Comparison of ENCODE assay signal across 19 cellular contexts in the genomic region with DNA sequence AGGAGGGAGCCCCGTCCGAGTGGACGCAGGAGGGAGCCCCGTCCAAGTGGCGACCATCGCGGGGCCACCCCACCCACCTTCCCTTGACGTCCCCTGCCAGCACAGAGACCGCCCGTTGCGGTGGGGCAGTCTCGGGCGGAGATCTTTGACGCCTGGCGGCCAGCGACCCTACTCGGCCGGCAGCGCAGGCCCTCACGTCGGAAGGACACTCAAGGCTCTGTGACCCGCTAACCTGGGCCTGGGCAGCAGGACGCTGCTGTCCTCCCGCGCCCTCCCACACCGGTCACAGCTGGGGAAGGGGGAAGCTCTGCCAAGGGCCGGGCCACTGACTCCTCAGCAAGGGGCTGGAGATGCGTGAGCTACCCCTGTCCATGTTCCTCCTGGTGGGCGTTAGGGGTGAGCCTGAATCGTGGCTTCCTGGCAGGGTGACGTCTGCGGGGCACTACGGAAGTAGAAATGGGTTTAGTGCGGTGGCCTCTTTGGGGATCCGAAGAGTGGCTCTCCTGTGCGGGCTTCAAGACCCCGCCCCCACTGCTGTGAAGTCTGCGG. TPM values are rescaled to one million over a fixed set of nuclear protein-coding genes. Genes with fewer than 3 reads are reported as not detected.
A peak's percentile ranks its signal among the peaks of the same experiment; 100 is the strongest.
DNase-seq lines count a peak whose midpoint lies in the region; ATAC-seq and TF ChIP-seq lines count a peak whose summit lies in the region.
"Had no signal": no experiment of that assay in that cellular context is flagged by ENCODE, and none has a peak within 500 bp of the region (broad histone marks: within the 10 kb centered on the region; RNA-seq: fewer than 3 reads in every experiment).

No MANE protein-coding gene starts in this region.

- no peak for TF ChIP-seq CTCF in PC-3 (conservative IDR thresholded peaks at IDR 0.05; ENCODE audit: low read depth, low read length)
- no peak for TF ChIP-seq CTCF in hepatocyte (IDR thresholded peaks at IDR 0.05; ENCODE audit: poor library complexity)
- no peak for TF ChIP-seq CTCF in parathyroid adenoma (IDR thresholded peaks at IDR 0.05)

- no peaks in the 10 kb centered on the region for H3K9me3 Mint-ChIP-seq in activated naive CD4-positive, alpha-beta T cell treated with anti-CD3 and anti-CD28 coated beads, Interleukin-2, amount 50 U/mL, for 72 hours

- peaks cover 11% of the 10 kb centered on the region for H3K4me1 ChIP-seq in PC-3 (ENCODE audit: insufficient read depth, low read length)
- peaks cover 39% of the 10 kb centered on the region for H3K4me1 ChIP-seq in hepatocyte (ENCODE audit: insufficient read depth)
- no peaks in the 10 kb centered on the region for H3K4me1 ChIP-seq in parathyroid adenoma

- H3K4me2 ChIP-seq in PC-3 (ENCODE audit: low read length) = peak overlapping the region; percentile 87
- H3K4me2 ChIP-seq in hepatocyte = peak overlapping the region; percentile 83
- H3K4me2 ChIP-seq in parathyroid adenoma (ENCODE audit: low read length) = no peak overlapping the region

- no peak overlapping the region for H3K27ac Mint-ChIP-seq in activated naive CD4-positive, alpha-beta T cell treated with anti-CD3 and anti-CD28 coated beads, Interleukin-2, amount 50 U/mL, for 72 hours

- no peaks in the 10 kb centered on the region for H3K9me3 ChIP-seq in PC-3 (ENCODE audit: low read length)
- H3K9me3 ChIP-seq in hepatocyte (ENCODE audit: low read depth) = no peaks in the 10 kb centered on the region
- no peaks in the 10 kb centered on the region for H3K9me3 ChIP-seq in parathyroid adenoma (ENCODE audit: control insufficient read depth, low read length)
- H3K9me3 ChIP-seq: heart right ventricle, stomach, upper lobe of left lung had no signal

- H3K79me2 ChIP-seq in PC-3 (ENCODE audit: low read length) (peaks cover 13% of the 10 kb centered on the region), hepatocyte (peaks cover 15% of the 10 kb centered on the region), parathyroid adenoma (no peaks in the 10 kb centered on the region)

- no peak overlapping the region for H3K9ac ChIP-seq in PC-3 (ENCODE audit: low read length)
- H3K9ac ChIP-seq in parathyroid adenoma = no peak overlapping the region

- no peaks in the 10 kb centered on the region for H3K9me2 ChIP-seq in PC-3 (replicated peaks; ENCODE audit: low read length)
- H3K9me2 ChIP-seq in hepatocyte (replicated peaks; ENCODE audit: insufficient read depth) = no peaks in the 10 kb centered on the region

- BruUV-seq in PC-3 (replicated peaks; lab: Mats Ljungman, UMichigan) = no TSS peak

- H4K20me1 ChIP-seq in PC-3 (ENCODE audit: low read length) (peaks cover 3% of the 10 kb centered on the region; the same call in 1 of the 2 replicates), hepatocyte (ENCODE audit: insufficient read depth, poor library complexity, severe bottlenecking) (peaks cover under 1% of the 10 kb centered on the region)

- H2AFZ ChIP-seq in PC-3 (ENCODE audit: low read length) (no peak overlapping the region), hepatocyte (no peak overlapping the region), parathyroid adenoma (no peak overlapping the region)

- 10% methylated on average over 35 of the region's 38 CpGs for WGBS in hepatocyte (ENCODE audit: low lambda C conversion rate, missing lambda C conversion rate)

- no peak for DNase-seq in activated naive CD4-positive, alpha-beta T cell treated with anti-CD3 and anti-CD28 coated beads, Interleukin-2, amount 50 U/mL, for 72 hours (ENCODE audit: low spot score in 2 of 2)
- no peak for DNase-seq in activated naive CD4-positive, alpha-beta T cell treated with Interleukin-2 at 50 U/mL for 16 hours
- DNase-seq in PC-3 = no peak
- no peak for DNase-seq in hepatocyte (ENCODE audit: low spot score)
- no peak for DNase-seq in 8988T
- DNase-seq in H4 (ENCODE audit: low spot score) = no peak
- DNase-seq in NCI-H2227 (lab: John Stamatoyannopoulos, UW; ENCODE audit: unreplicated experiment) = no peak
- DNase-seq: activated effector memory CD4-positive, alpha-beta T cell treated with Interleukin-2 at 50 U/mL for 16 hours; DND-41; MV-4-11; NCI-H2081; NCI-H510A treated with DMSO at 0.1 percent for 48 hours; occipital lobe; stimulated activated CD4-positive, alpha-beta T cell treated with anti-CD3 and anti-CD28 coated beads, Interleukin-1b, Interleukin-23, amount 100 ng/mL, for 48 hours; stomach had no signal

- peaks cover 9% of the 10 kb centered on the region; the same call in 1 of the 2 replicates for H3K27me3 ChIP-seq in PC-3 (ENCODE audit: low read length)
- H3K27me3 ChIP-seq in hepatocyte = peaks cover 67% of the 10 kb centered on the region
- H3K27me3 ChIP-seq in parathyroid adenoma (ENCODE audit: control insufficient read depth, insufficient read depth, low read length) = peaks cover 8% of the 10 kb centered on the region

- no peak overlapping the region for H3K27ac ChIP-seq in PC-3 (ENCODE audit: low read length)
- H3K27ac ChIP-seq in hepatocyte = no peak overlapping the region
- H3K27ac ChIP-seq in parathyroid adenoma = no peak overlapping the region
- H3K27ac ChIP-seq: heart right ventricle, HL-60, stomach, upper lobe of left lung had no signal

- ATAC-seq in activated naive CD4-positive, alpha-beta T cell treated with anti-CD3 and anti-CD28 coated beads, Interleukin-2, amount 50 U/mL, for 72 hours = peak; percentile 24 to 28
- no peak for ATAC-seq in PC-3

- POLR2A ChIA-PET in PC-3 (lab: Charles Lee; ENCODE audit: unreplicated experiment) = no interaction called here

- H3K4me3 ChIP-seq in PC-3 (ENCODE audit: low read length) = no peak overlapping the region
- no peak overlapping the region for H3K4me3 ChIP-seq in hepatocyte
- peak overlapping the region; percentile 5 for H3K4me3 ChIP-seq in parathyroid adenoma (ENCODE audit: low read depth, low read length)

- H3K36me3 ChIP-seq in PC-3 (ENCODE audit: low read depth, low read length) (0 out of 2 replicates have a peak, but pooled peaks cover 6% of the 10 kb centered on the region), hepatocyte (replicated peaks; ENCODE audit: insufficient read depth, low read depth) (no peaks in the 10 kb centered on the region), parathyroid adenoma (ENCODE audit: control insufficient read depth, insufficient read depth, low read length) (no peaks in the 10 kb centered on the region)

- H3K36me3 Mint-ChIP-seq in activated naive CD4-positive, alpha-beta T cell treated with anti-CD3 and anti-CD28 coated beads, Interleukin-2, amount 50 U/mL, for 72 hours = no peaks in the 10 kb centered on the region

- CTCF ChIA-PET in PC-3 (lab: Charles Lee) = no interaction called here

- H3F3A ChIP-seq in PC-3 (ENCODE audit: low read length, unreplicated experiment) = peaks cover 3% of the 10 kb centered on the region

- intact Hi-C loops in PC-3 (cut with micrococcal nuclease) = loop anchor here (5.0 kb wide), 1 partner anchor 126 kb away; no protein-coding TSS in a partner anchor

RNA-seq across cellular contexts. Expression of gene CBX8, which starts 6.0 kb away (rescaled TPM):
- total RNA-seq in activated naive CD4-positive, alpha-beta T cell treated with anti-CD3 and anti-CD28 coated beads, Interleukin-2, amount 50 U/mL, for 72 hours = 1 to 10 TPM; 1.5 to 5.6 TPM
- total RNA-seq in PC-3 (2014; rRNA removed) (11.3 and 12.8 TPM in 2 replicates), hepatocyte (4.3 and 8.6 TPM in 2 replicates)
- 6.5 and 8.3 TPM in 2 replicates for polyA plus RNA-seq in hepatocyte
- total RNA-seq in H4 (2014; rRNA removed; shearing (Covaris generic)) = 7.0 and 14.6 TPM in 2 replicates

RNA-seq across cellular contexts. Expression of gene CBX2, which starts 12.9 kb away (rescaled TPM):
- 1 to 10 TPM; 2.8 to 3.3 TPM for total RNA-seq in activated naive CD4-positive, alpha-beta T cell treated with anti-CD3 and anti-CD28 coated beads, Interleukin-2, amount 50 U/mL, for 72 hours
- total RNA-seq in PC-3 (2014; rRNA removed) = 39.2 and 43.9 TPM in 2 replicates
- 11.8 and 16.3 TPM in 2 replicates for total RNA-seq in hepatocyte
- polyA plus RNA-seq in hepatocyte = 8.6 and 11.6 TPM in 2 replicates
- total RNA-seq in H4 (2014; rRNA removed; shearing (Covaris generic)) = 24.5 and 34.2 TPM in 2 replicates

RNA-seq across cellular contexts. Expression of gene CBX4, which starts 48.4 kb away (rescaled TPM):
- total RNA-seq in activated naive CD4-positive, alpha-beta T cell treated with anti-CD3 and anti-CD28 coated beads, Interleukin-2, amount 50 U/mL, for 72 hours = 10 to 100 TPM; 12.7 to 16.8 TPM
- 53.5 and 75.4 TPM in 2 replicates for total RNA-seq in PC-3 (2014; rRNA removed)
- 49.6 and 56.1 TPM in 2 replicates for total RNA-seq in hepatocyte
- polyA plus RNA-seq in hepatocyte = 74.3 and 86.7 TPM in 2 replicates
- total RNA-seq in H4 (2014; rRNA removed; shearing (Covaris generic)) = 16.0 and 18.7 TPM in 2 replicates
